1 cellular context compared by ENCODE assay signal in the genomic region with DNA sequence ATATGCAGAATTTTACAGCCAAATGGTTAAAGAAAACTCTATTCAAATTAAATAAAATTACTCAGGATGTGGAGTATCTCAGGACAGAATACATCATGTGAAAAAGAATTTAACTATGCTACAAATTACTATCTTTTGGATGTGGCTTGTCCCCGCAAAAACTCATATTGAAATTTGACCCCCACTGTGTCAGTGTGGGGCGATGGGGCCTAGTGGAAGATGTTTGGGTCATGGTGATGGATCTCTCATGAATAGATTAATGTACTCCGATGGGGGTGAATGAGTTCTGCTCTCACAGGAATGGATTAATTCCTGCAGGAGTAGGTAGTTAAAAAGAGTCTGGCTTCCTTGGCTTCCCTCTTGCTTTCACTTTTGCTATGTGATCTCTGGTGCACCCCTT. TPM values are rescaled to one million over a fixed set of nuclear protein-coding genes. Genes with fewer than 3 reads are reported as not detected.
"Had no signal": no experiment of that assay in that cellular context is flagged by ENCODE, and none has a peak within 500 bp of the region (broad histone marks: within the 10 kb centered on the region; RNA-seq: fewer than 3 reads in every experiment).

No MANE protein-coding gene starts in this region.

RNA-seq across cellular contexts. Expression of a gene that starts 35.0 kb away (rescaled TPM):
- total RNA-seq: HepG2 had no signal
